Comparison of ENCODE assay signal across 1 cellular context in genomic region chr17:19015428-19015827, GRCh38.
A peak's percentile ranks its signal among the peaks of the same experiment; 100 is the strongest.
TF ChIP-seq lines count a peak whose summit lies in the region.

No MANE protein-coding gene starts in this region.

TF ChIP-seq in HepG2, 621 proteins besides CTCF, POLR2A, EP300 and RAD21:
- TF ChIP-seq ZMYM4 (CRISPR knock-in tag; IDR thresholded peaks at IDR 0.05) = no peak
- 0 out of 2 replicates have a peak, but pooled peaks have one; percentile 44 for TF ChIP-seq ZBTB7A (CRISPR knock-in tag; IDR thresholded peaks at IDR 0.05)
- TF ChIP-seq RNF219 (CRISPR knock-in tag; IDR thresholded peaks at IDR 0.05) = no peak
- no peak for TF ChIP-seq SAFB2 (CRISPR knock-in tag; IDR thresholded peaks at IDR 0.05; ENCODE audit: borderline replicate concordance, low read depth)
- TF ChIP-seq JUND (CRISPR knock-in tag; IDR thresholded peaks at IDR 0.05) = peak; percentile 82; the same call in 1 of the 2 replicates
- no peak for TF ChIP-seq ZNF430 (CRISPR knock-in tag; IDR thresholded peaks at IDR 0.05)
- no peak for TF ChIP-seq PREB (CRISPR knock-in tag; IDR thresholded peaks at IDR 0.05)
- TF ChIP-seq ZMYM3 (CRISPR knock-in tag; IDR thresholded peaks at IDR 0.05) = peak; percentile 91
- no peak for TF ChIP-seq ZNF224 (CRISPR knock-in tag; IDR thresholded peaks at IDR 0.05)
- no peak for TF ChIP-seq RNF2 (conservative IDR thresholded peaks at IDR 0.05; ENCODE audit: low read depth)
- TF ChIP-seq, protein P1, sequence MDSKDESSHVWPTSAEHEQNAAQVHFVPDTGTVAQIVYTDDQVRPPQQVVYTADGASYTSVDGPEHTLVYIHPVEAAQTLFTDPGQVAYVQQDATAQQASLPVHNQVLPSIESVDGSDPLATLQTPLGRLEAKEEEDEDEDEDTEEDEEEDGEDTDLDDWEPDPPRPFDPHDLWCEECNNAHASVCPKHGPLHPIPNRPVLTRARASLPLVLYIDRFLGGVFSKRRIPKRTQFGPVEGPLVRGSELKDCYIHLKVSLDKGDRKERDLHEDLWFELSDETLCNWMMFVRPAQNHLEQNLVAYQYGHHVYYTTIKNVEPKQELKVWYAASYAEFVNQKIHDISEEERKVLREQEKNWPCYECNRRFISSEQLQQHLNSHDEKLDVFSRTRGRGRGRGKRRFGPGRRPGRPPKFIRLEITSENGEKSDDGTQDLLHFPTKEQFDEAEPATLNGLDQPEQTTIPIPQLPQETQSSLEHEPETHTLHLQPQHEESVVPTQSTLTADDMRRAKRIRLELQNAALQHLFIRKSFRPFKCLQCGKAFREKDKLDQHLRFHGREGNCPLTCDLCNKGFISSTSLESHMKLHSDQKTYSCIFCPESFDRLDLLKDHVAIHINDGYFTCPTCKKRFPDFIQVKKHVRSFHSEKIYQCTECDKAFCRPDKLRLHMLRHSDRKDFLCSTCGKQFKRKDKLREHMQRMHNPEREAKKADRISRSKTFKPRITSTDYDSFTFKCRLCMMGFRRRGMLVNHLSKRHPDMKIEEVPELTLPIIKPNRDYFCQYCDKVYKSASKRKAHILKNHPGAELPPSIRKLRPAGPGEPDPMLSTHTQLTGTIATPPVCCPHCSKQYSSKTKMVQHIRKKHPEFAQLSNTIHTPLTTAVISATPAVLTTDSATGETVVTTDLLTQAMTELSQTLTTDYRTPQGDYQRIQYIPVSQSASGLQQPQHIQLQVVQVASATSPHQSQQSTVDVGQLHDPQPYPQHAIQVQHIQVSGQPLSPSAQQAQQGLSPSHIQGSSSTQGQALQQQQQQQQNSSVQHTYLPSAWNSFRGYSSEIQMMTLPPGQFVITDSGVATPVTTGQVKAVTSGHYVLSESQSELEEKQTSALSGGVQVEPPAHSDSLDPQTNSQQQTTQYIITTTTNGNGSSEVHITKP (CRISPR knock-in tag; IDR thresholded peaks at IDR 0.05; ENCODE audit: low read depth) = no peak
- TF ChIP-seq, protein P2, sequence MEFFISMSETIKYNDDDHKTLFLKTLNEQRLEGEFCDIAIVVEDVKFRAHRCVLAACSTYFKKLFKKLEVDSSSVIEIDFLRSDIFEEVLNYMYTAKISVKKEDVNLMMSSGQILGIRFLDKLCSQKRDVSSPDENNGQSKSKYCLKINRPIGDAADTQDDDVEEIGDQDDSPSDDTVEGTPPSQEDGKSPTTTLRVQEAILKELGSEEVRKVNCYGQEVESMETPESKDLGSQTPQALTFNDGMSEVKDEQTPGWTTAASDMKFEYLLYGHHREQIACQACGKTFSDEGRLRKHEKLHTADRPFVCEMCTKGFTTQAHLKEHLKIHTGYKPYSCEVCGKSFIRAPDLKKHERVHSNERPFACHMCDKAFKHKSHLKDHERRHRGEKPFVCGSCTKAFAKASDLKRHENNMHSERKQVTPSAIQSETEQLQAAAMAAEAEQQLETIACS (CRISPR knock-in tag; IDR thresholded peaks at IDR 0.05) = no peak
- peak; percentile 90 for TF ChIP-seq ZNF263 (CRISPR knock-in tag; IDR thresholded peaks at IDR 0.05)
- TF ChIP-seq FOSL2 (CRISPR knock-in tag; IDR thresholded peaks at IDR 0.05) = peak; percentile 90
- TF ChIP-seq SAP130 (CRISPR knock-in tag; IDR thresholded peaks at IDR 0.05; ENCODE audit: low read depth) = 0 out of 2 replicates have a peak, but pooled peaks have one; percentile 19
- TF ChIP-seq JUNB (CRISPR knock-in tag; IDR thresholded peaks at IDR 0.05; ENCODE audit: borderline replicate concordance) = 0 out of 2 replicates have a peak, but pooled peaks have one; percentile 55
- TF ChIP-seq RFX1 (IDR thresholded peaks at IDR 0.05) = no peak
- peak; percentile 61; the same call in 1 of the 2 replicates for TF ChIP-seq JUN (CRISPR knock-in tag; IDR thresholded peaks at IDR 0.05)
- TF ChIP-seq ZFP36 (IDR thresholded peaks at IDR 0.05; ENCODE audit: borderline replicate concordance, low read depth, low read length, partially characterized antibody) = peak; percentile 93
- no peak for TF ChIP-seq ZNF567 (CRISPR knock-in tag; IDR thresholded peaks at IDR 0.05; ENCODE audit: borderline replicate concordance)
- TF ChIP-seq, protein P3, sequence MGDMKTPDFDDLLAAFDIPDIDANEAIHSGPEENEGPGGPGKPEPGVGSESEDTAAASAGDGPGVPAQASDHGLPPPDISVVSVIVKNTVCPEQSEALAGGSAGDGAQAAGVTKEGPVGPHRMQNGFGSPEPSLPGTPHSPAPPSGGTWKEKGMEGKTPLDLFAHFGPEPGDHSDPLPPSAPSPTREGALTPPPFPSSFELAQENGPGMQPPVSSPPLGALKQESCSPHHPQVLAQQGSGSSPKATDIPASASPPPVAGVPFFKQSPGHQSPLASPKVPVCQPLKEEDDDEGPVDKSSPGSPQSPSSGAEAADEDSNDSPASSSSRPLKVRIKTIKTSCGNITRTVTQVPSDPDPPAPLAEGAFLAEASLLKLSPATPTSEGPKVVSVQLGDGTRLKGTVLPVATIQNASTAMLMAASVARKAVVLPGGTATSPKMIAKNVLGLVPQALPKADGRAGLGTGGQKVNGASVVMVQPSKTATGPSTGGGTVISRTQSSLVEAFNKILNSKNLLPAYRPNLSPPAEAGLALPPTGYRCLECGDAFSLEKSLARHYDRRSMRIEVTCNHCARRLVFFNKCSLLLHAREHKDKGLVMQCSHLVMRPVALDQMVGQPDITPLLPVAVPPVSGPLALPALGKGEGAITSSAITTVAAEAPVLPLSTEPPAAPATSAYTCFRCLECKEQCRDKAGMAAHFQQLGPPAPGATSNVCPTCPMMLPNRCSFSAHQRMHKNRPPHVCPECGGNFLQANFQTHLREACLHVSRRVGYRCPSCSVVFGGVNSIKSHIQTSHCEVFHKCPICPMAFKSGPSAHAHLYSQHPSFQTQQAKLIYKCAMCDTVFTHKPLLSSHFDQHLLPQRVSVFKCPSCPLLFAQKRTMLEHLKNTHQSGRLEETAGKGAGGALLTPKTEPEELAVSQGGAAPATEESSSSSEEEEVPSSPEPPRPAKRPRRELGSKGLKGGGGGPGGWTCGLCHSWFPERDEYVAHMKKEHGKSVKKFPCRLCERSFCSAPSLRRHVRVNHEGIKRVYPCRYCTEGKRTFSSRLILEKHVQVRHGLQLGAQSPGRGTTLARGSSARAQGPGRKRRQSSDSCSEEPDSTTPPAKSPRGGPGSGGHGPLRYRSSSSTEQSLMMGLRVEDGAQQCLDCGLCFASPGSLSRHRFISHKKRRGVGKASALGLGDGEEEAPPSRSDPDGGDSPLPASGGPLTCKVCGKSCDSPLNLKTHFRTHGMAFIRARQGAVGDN (CRISPR knock-in tag; IDR thresholded peaks at IDR 0.05) = peak; percentile 45
- TF ChIP-seq CENPX (CRISPR knock-in tag; IDR thresholded peaks at IDR 0.05) = no peak
- TF ChIP-seq DPF2 (CRISPR knock-in tag; IDR thresholded peaks at IDR 0.05; ENCODE audit: borderline replicate concordance, low read depth) = 0 out of 2 replicates have a peak, but pooled peaks have one; percentile 22
- peak; percentile 53; the same call in 1 of the 2 replicates for TF ChIP-seq FOSL1 (CRISPR knock-in tag; IDR thresholded peaks at IDR 0.05; ENCODE audit: borderline replicate concordance)
- 0 out of 2 replicates have a peak, but pooled peaks have one; percentile 21 for TF ChIP-seq ZFX (CRISPR knock-in tag; IDR thresholded peaks at IDR 0.05; ENCODE audit: low read depth)
- TF ChIP-seq NFIC (IDR thresholded peaks at IDR 0.05; ENCODE audit: low read length) = no peak
- TF ChIP-seq, protein P4, sequence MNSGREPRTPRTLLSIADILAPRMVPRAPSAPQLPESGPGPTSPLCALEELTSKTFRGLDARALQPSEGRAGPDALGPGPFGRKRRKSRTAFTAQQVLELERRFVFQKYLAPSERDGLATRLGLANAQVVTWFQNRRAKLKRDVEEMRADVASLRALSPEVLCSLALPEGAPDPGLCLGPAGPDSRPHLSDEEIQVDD (CRISPR knock-in tag; IDR thresholded peaks at IDR 0.05; ENCODE audit: borderline replicate concordance) = no peak
